In genomic region chr13:59447846-59448620, GRCh38 we compare ENCODE assay signal across 1 cellular context.
TF ChIP-seq lines count a peak whose summit lies in the region.

No MANE protein-coding gene starts in this region.

TF ChIP-seq in H1, 55 proteins besides CTCF, POLR2A, EP300 and RAD21 (continued from another document):
- TF ChIP-seq MAX (IDR thresholded peaks at IDR 0.05) (peak; percentile 77), CEBPB (IDR thresholded peaks at IDR 0.05; ENCODE audit: low read depth, low read length) (peak; percentile 39; the same call in 1 of the 2 replicates), RFX5 (IDR thresholded peaks at IDR 0.05; ENCODE audit: borderline replicate concordance, low read depth, low read length) (no peak), JUND (IDR thresholded peaks at IDR 0.05; ENCODE audit: low read length) (peak; percentile 76), POU5F1 (IDR thresholded peaks at IDR 0.05; ENCODE audit: low read depth, low read length) (0 out of 2 replicates have a peak, but pooled peaks have one; percentile 53), RXRA (IDR thresholded peaks at IDR 0.05; ENCODE audit: insufficient read depth, low read depth, low read length) (no peak), BCL11A (IDR thresholded peaks at IDR 0.05; ENCODE audit: low read depth in 2 of 2, low read length in 2 of 2) (peak in 1 of 2 experiments; percentile 84), BRCA1 (IDR thresholded peaks at IDR 0.05; ENCODE audit: low read depth, low read length) (no peak), HDAC2 (IDR thresholded peaks at IDR 0.05; ENCODE audit: borderline replicate concordance in 1 of 2, low read depth in 2 of 2, low read length in 2 of 2) (peak; percentile 65 to 83; a peak in 1 of 4 replicates), JUN (IDR thresholded peaks at IDR 0.05; ENCODE audit: low read depth, low read length) (peak; percentile 74; the same call in 1 of the 2 replicates), RNF2 (IDR thresholded peaks at IDR 0.05; ENCODE audit: borderline replicate concordance, low read depth, low read length, missing control alignments, poor library complexity, severe bottlenecking) (no peak), TAF1 (IDR thresholded peaks at IDR 0.05; ENCODE audit: low read depth, low read length) (0 out of 2 replicates have a peak, but pooled peaks have one; percentile 35), USF2 (IDR thresholded peaks at IDR 0.05; ENCODE audit: low read length) (no peak), CHD1 (IDR thresholded peaks at IDR 0.05; ENCODE audit: low read depth, low read length) (no peak), ASH2L (IDR thresholded peaks at IDR 0.05; ENCODE audit: low read length) (peak; percentile 30), SRF (IDR thresholded peaks at IDR 0.05; ENCODE audit: low read depth, low read length) (peak; percentile 15; the same call in 1 of the 2 replicates), ATF2 (IDR thresholded peaks at IDR 0.05; ENCODE audit: low read length) (peak; percentile 90), SP1 (IDR thresholded peaks at IDR 0.05; ENCODE audit: low read depth, low read length) (peak; percentile 91), MAFK (IDR thresholded peaks at IDR 0.05; ENCODE audit: low read depth, low read length) (peak; percentile 36; the same call in 1 of the 2 replicates), SP4 (IDR thresholded peaks at IDR 0.05; ENCODE audit: low read length) (no peak), CTBP2 (IDR thresholded peaks at IDR 0.05; ENCODE audit: borderline replicate concordance, insufficient read depth, insufficient read length, low read length) (no peak), TEAD4 (IDR thresholded peaks at IDR 0.05; ENCODE audit: low read depth, low read length) (peak; percentile 99), CHD7 (IDR thresholded peaks at IDR 0.05; ENCODE audit: insufficient replicate concordance, low read length) (peak; percentile 97), POLR2AphosphoS5 (IDR thresholded peaks at IDR 0.05; ENCODE audit: low read depth, low read length) (peak; percentile 15; the same call in 1 of the 2 replicates)
